ENCODE assay signal across 1 cellular context in genomic region chr2:20596973-20597867, GRCh38.
TF ChIP-seq lines count a peak whose summit lies in the region.

No MANE protein-coding gene starts in this region.

TF ChIP-seq in HepG2, 621 proteins besides CTCF, POLR2A, EP300 and RAD21 (continues in another document):
- TF ChIP-seq KLF16 (CRISPR knock-in tag; IDR thresholded peaks at IDR 0.05) (peak in 1 of 2 experiments; percentile 95; a peak in 2 of 4 replicates), ZNF274 (CRISPR knock-in tag; IDR thresholded peaks at IDR 0.05) (peak; percentile 96), MIER3 (CRISPR knock-in tag; IDR thresholded peaks at IDR 0.05; ENCODE audit: borderline replicate concordance) (peak; percentile 99), HHEX (CRISPR knock-in tag; IDR thresholded peaks at IDR 0.05) (peak; percentile 68), DNMT1 (CRISPR knock-in tag; IDR thresholded peaks at IDR 0.05) (no peak; the same call in none of the 2 replicates), PITX1 (CRISPR knock-in tag; IDR thresholded peaks at IDR 0.05) (peak; percentile 98), ZNF24 (IDR thresholded peaks at IDR 0.05) (peak; percentile 87), HMG20A (CRISPR knock-in tag; IDR thresholded peaks at IDR 0.05; ENCODE audit: borderline replicate concordance) (peak; percentile 91; the same call in 1 of the 2 replicates), THAP11 (CRISPR knock-in tag; IDR thresholded peaks at IDR 0.05) (peak; percentile 88), FOXM1 (CRISPR knock-in tag; IDR thresholded peaks at IDR 0.05) (no peak), ZSCAN29 (CRISPR knock-in tag; conservative IDR thresholded peaks at IDR 0.05) (peak; percentile 90; the same call in 1 of the 2 replicates), ZNF235 (CRISPR knock-in tag; IDR thresholded peaks at IDR 0.05; ENCODE audit: borderline replicate concordance) (no peak; the same call in 1 of the 2 replicates), RCOR2 (CRISPR knock-in tag; IDR thresholded peaks at IDR 0.05) (peak; percentile 99), SMAD3 (CRISPR knock-in tag; IDR thresholded peaks at IDR 0.05) (peak; percentile 97), HMGXB3 (CRISPR knock-in tag; IDR thresholded peaks at IDR 0.05; ENCODE audit: borderline replicate concordance) (peak; percentile 88; the same call in 1 of the 2 replicates), CEBPB (IDR thresholded peaks at IDR 0.05; ENCODE audit: borderline replicate concordance, low read depth, low read length) (peak; percentile 46; the same call in 1 of the 2 replicates), RBFOX2 (IDR thresholded peaks at IDR 0.05; ENCODE audit: low read depth, low read length) (no peak; the same call in 1 of the 2 replicates), ZNF138 (CRISPR knock-in tag; IDR thresholded peaks at IDR 0.05; ENCODE audit: low read depth) (no peak), ZNF782 (CRISPR knock-in tag; IDR thresholded peaks at IDR 0.05; ENCODE audit: borderline replicate concordance) (peak; percentile 86; the same call in 1 of the 2 replicates), DZIP1 (CRISPR knock-in tag; IDR thresholded peaks at IDR 0.05) (peak; percentile 52; the same call in 1 of the 2 replicates), HNF4A (CRISPR knock-in tag; IDR thresholded peaks at IDR 0.05) (peak; percentile 99), ZNF251 (CRISPR knock-in tag; IDR thresholded peaks at IDR 0.05) (no peak), ZBTB44 (CRISPR knock-in tag; IDR thresholded peaks at IDR 0.05) (peak; percentile 48; the same call in 1 of the 2 replicates), ZNF430 (CRISPR knock-in tag; IDR thresholded peaks at IDR 0.05) (peak; percentile 97), IRX3 (CRISPR knock-in tag; IDR thresholded peaks at IDR 0.05; ENCODE audit: borderline replicate concordance, low read depth) (peak; percentile 94; the same call in 1 of the 2 replicates), FOXP1 (IDR thresholded peaks at IDR 0.05) (no peak), FOXP1 (CRISPR knock-in tag; IDR thresholded peaks at IDR 0.05) (peak; percentile 91), ZNF572 (CRISPR knock-in tag; IDR thresholded peaks at IDR 0.05) (peak; percentile 95), ZNF33B (CRISPR knock-in tag; IDR thresholded peaks at IDR 0.05) (0 out of 2 replicates have a peak, but pooled peaks have one; percentile 68), ZFP82 (CRISPR knock-in tag; IDR thresholded peaks at IDR 0.05; ENCODE audit: borderline replicate concordance) (no peak), KAT8 (CRISPR knock-in tag; IDR thresholded peaks at IDR 0.05) (peak; percentile 92), FOXK2 (IDR thresholded peaks at IDR 0.05) (peak; percentile 94), RXRA (CRISPR knock-in tag; IDR thresholded peaks at IDR 0.05) (peak; percentile 99), YEATS2 (CRISPR knock-in tag; IDR thresholded peaks at IDR 0.05; ENCODE audit: borderline replicate concordance) (peak; percentile 89), ETV6 (CRISPR knock-in tag; conservative IDR thresholded peaks at IDR 0.05) (peak; percentile 58; the same call in 1 of the 2 replicates), MED13 (CRISPR knock-in tag; IDR thresholded peaks at IDR 0.05) (peak; percentile 86), KMT2A (CRISPR knock-in tag; IDR thresholded peaks at IDR 0.05) (peak; percentile 62; the same call in 1 of the 2 replicates), ZNF468 (CRISPR knock-in tag; IDR thresholded peaks at IDR 0.05) (no peak)
- TF ChIP-seq, protein P1, sequence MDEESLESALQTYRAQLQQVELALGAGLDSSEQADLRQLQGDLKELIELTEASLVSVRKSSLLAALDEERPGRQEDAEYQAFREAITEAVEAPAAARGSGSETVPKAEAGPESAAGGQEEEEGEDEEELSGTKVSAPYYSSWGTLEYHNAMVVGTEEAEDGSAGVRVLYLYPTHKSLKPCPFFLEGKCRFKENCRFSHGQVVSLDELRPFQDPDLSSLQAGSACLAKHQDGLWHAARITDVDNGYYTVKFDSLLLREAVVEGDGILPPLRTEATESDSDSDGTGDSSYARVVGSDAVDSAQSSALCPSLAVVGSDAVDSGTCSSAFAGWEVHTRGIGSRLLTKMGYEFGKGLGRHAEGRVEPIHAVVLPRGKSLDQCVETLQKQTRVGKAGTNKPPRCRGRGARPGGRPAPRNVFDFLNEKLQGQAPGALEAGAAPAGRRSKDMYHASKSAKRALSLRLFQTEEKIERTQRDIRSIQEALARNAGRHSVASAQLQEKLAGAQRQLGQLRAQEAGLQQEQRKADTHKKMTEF (CRISPR knock-in tag; IDR thresholded peaks at IDR 0.05), result peak; percentile 99
- TF ChIP-seq, protein P2, sequence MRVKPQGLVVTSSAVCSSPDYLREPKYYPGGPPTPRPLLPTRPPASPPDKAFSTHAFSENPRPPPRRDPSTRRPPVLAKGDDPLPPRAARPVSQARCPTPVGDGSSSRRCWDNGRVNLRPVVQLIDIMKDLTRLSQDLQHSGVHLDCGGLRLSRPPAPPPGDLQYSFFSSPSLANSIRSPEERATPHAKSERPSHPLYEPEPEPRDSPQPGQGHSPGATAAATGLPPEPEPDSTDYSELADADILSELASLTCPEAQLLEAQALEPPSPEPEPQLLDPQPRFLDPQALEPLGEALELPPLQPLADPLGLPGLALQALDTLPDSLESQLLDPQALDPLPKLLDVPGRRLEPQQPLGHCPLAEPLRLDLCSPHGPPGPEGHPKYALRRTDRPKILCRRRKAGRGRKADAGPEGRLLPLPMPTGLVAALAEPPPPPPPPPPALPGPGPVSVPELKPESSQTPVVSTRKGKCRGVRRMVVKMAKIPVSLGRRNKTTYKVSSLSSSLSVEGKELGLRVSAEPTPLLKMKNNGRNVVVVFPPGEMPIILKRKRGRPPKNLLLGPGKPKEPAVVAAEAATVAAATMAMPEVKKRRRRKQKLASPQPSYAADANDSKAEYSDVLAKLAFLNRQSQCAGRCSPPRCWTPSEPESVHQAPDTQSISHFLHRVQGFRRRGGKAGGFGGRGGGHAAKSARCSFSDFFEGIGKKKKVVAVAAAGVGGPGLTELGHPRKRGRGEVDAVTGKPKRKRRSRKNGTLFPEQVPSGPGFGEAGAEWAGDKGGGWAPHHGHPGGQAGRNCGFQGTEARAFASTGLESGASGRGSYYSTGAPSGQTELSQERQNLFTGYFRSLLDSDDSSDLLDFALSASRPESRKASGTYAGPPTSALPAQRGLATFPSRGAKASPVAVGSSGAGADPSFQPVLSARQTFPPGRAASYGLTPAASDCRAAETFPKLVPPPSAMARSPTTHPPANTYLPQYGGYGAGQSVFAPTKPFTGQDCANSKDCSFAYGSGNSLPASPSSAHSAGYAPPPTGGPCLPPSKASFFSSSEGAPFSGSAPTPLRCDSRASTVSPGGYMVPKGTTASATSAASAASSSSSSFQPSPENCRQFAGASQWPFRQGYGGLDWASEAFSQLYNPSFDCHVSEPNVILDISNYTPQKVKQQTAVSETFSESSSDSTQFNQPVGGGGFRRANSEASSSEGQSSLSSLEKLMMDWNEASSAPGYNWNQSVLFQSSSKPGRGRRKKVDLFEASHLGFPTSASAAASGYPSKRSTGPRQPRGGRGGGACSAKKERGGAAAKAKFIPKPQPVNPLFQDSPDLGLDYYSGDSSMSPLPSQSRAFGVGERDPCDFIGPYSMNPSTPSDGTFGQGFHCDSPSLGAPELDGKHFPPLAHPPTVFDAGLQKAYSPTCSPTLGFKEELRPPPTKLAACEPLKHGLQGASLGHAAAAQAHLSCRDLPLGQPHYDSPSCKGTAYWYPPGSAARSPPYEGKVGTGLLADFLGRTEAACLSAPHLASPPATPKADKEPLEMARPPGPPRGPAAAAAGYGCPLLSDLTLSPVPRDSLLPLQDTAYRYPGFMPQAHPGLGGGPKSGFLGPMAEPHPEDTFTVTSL (CRISPR knock-in tag; IDR thresholded peaks at IDR 0.05; ENCODE audit: borderline replicate concordance), result peak; percentile 87; the same call in 1 of the 2 replicates
- TF ChIP-seq, protein P3, sequence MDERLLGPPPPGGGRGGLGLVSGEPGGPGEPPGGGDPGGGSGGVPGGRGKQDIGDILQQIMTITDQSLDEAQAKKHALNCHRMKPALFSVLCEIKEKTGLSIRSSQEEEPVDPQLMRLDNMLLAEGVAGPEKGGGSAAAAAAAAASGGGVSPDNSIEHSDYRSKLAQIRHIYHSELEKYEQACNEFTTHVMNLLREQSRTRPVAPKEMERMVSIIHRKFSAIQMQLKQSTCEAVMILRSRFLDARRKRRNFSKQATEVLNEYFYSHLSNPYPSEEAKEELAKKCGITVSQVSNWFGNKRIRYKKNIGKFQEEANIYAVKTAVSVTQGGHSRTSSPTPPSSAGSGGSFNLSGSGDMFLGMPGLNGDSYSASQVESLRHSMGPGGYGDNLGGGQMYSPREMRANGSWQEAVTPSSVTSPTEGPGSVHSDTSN (CRISPR knock-in tag; IDR thresholded peaks at IDR 0.05), result peak; percentile 19; the same call in 1 of the 2 replicates
- TF ChIP-seq, protein P4, sequence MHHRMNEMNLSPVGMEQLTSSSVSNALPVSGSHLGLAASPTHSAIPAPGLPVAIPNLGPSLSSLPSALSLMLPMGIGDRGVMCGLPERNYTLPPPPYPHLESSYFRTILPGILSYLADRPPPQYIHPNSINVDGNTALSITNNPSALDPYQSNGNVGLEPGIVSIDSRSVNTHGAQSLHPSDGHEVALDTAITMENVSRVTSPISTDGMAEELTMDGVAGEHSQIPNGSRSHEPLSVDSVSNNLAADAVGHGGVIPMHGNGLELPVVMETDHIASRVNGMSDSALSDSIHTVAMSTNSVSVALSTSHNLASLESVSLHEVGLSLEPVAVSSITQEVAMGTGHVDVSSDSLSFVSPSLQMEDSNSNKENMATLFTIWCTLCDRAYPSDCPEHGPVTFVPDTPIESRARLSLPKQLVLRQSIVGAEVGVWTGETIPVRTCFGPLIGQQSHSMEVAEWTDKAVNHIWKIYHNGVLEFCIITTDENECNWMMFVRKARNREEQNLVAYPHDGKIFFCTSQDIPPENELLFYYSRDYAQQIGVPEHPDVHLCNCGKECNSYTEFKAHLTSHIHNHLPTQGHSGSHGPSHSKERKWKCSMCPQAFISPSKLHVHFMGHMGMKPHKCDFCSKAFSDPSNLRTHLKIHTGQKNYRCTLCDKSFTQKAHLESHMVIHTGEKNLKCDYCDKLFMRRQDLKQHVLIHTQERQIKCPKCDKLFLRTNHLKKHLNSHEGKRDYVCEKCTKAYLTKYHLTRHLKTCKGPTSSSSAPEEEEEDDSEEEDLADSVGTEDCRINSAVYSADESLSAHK (CRISPR knock-in tag; IDR thresholded peaks at IDR 0.05; ENCODE audit: borderline replicate concordance), result no peak; the same call in 1 of the 2 replicates
